1 cellular context compared by ENCODE assay signal in genomic region chr9:38390442-38390841, GRCh38.
TF ChIP-seq lines count a peak whose summit lies in the region.

No MANE protein-coding gene starts in this region.

TF ChIP-seq in K562, 482 proteins besides CTCF, POLR2A, EP300 and RAD21 (continued from another document and continues in another):
- TF ChIP-seq ZBTB49 (CRISPR knock-in tag; IDR thresholded peaks at IDR 0.05; ENCODE audit: borderline replicate concordance) (no peak), TCF3 (CRISPR knock-in tag; IDR thresholded peaks at IDR 0.05) (peak; percentile 80), SRSF1 (IDR thresholded peaks at IDR 0.05; ENCODE audit: low read depth, low read length) (no peak), MTA2 (IDR thresholded peaks at IDR 0.05; ENCODE audit: low read depth) (peak; percentile 68), STAT5B (CRISPR knock-in tag; IDR thresholded peaks at IDR 0.05) (no peak), ZNF449 (CRISPR knock-in tag; IDR thresholded peaks at IDR 0.05) (no peak), ZNF740 (CRISPR knock-in tag; IDR thresholded peaks at IDR 0.05) (no peak), ZNF740 (tag; IDR thresholded peaks at IDR 0.05) (no peak), STAG1 (CRISPR knock-in tag; IDR thresholded peaks at IDR 0.05; ENCODE audit: borderline replicate concordance) (no peak), ZSCAN32 (CRISPR knock-in tag; IDR thresholded peaks at IDR 0.05) (0 out of 2 replicates have a peak, but pooled peaks have one; percentile 37), ZNF12 (CRISPR knock-in tag; IDR thresholded peaks at IDR 0.05) (no peak), GMEB1 (CRISPR knock-in tag; IDR thresholded peaks at IDR 0.05) (0 out of 2 replicates have a peak, but pooled peaks have one; percentile 16), EZH2 (IDR thresholded peaks at IDR 0.05; ENCODE audit: borderline replicate concordance, low read depth, low read length) (no peak), ZC3H4 (CRISPR knock-in tag; IDR thresholded peaks at IDR 0.05; ENCODE audit: borderline replicate concordance) (no peak), EP400 (IDR thresholded peaks at IDR 0.05) (0 out of 2 replicates have a peak, but pooled peaks have one; percentile 12), ATF4 (CRISPR knock-in tag; IDR thresholded peaks at IDR 0.05) (no peak), SIX5 (IDR thresholded peaks at IDR 0.05; ENCODE audit: borderline replicate concordance in 1 of 2, insufficient read depth in 1 of 2, low read depth in 1 of 2, low read length in 2 of 2) (no peak), NR3C1 (CRISPR knock-in tag; IDR thresholded peaks at IDR 0.05) (no peak), HNRNPLL (IDR thresholded peaks at IDR 0.05; ENCODE audit: low read depth, low read length, poor library complexity, severe bottlenecking) (no peak), ZFP91 (CRISPR knock-in tag; IDR thresholded peaks at IDR 0.05) (no peak), KLF6 (CRISPR knock-in tag; IDR thresholded peaks at IDR 0.05; ENCODE audit: borderline replicate concordance) (no peak), TCF7 (IDR thresholded peaks at IDR 0.05; ENCODE audit: borderline replicate concordance) (no peak), E2F1 (CRISPR knock-in tag; IDR thresholded peaks at IDR 0.05) (0 out of 2 replicates have a peak, but pooled peaks have one; percentile 42), ZNF766 (CRISPR knock-in tag; conservative IDR thresholded peaks at IDR 0.05) (0 out of 2 replicates have a peak, but pooled peaks have one; percentile 29), BDP1 (IDR thresholded peaks at IDR 0.05; ENCODE audit: insufficient read depth, insufficient read length) (no peak), TARDBP (IDR thresholded peaks at IDR 0.05) (no peak), SREBF2 (CRISPR knock-in tag; IDR thresholded peaks at IDR 0.05) (no peak), CBX1 (IDR thresholded peaks at IDR 0.05; ENCODE audit: low read depth) (no peak), SMC3 (conservative IDR thresholded peaks at IDR 0.05; ENCODE audit: insufficient read depth, low read depth, low read length) (no peak), ZFP30 (CRISPR knock-in tag; IDR thresholded peaks at IDR 0.05; ENCODE audit: borderline replicate concordance) (no peak), MCM2 (IDR thresholded peaks at IDR 0.05; ENCODE audit: low read depth) (no peak), FOXA3 (CRISPR knock-in tag; conservative IDR thresholded peaks at IDR 0.05 in 1 of 2, IDR thresholded peaks at IDR 0.05 in 1 of 2) (no peak), VEZF1 (CRISPR knock-in tag; IDR thresholded peaks at IDR 0.05) (peak; percentile 68; the same call in 1 of the 2 replicates), ZNF830 (CRISPR knock-in tag; IDR thresholded peaks at IDR 0.05) (no peak), RBM17 (IDR thresholded peaks at IDR 0.05; ENCODE audit: borderline replicate concordance, low read depth, low read length) (no peak), ZNF398 (CRISPR knock-in tag; IDR thresholded peaks at IDR 0.05) (no peak), ADNP (tag; IDR thresholded peaks at IDR 0.05) (no peak), ZNF57 (CRISPR knock-in tag; IDR thresholded peaks at IDR 0.05) (no peak), NRF1 (conservative IDR thresholded peaks at IDR 0.05 in 1 of 2, IDR thresholded peaks at IDR 0.05 in 1 of 2) (no peak), DMBX1 (CRISPR knock-in tag; IDR thresholded peaks at IDR 0.05; ENCODE audit: borderline replicate concordance) (no peak), KLF1 (tag; IDR thresholded peaks at IDR 0.05) (no peak), GATAD2A (IDR thresholded peaks at IDR 0.05) (no peak), MAFF (IDR thresholded peaks at IDR 0.05; ENCODE audit: low read length) (no peak), CEBPG (CRISPR knock-in tag; IDR thresholded peaks at IDR 0.05) (no peak), CEBPG (tag; conservative IDR thresholded peaks at IDR 0.05 in 1 of 2, IDR thresholded peaks at IDR 0.05 in 1 of 2) (no peak), CREB3L1 (IDR thresholded peaks at IDR 0.05; ENCODE audit: borderline replicate concordance, low read depth) (no peak), TCF15 (CRISPR knock-in tag; IDR thresholded peaks at IDR 0.05) (no peak), GATA2 (CRISPR knock-in tag; IDR thresholded peaks at IDR 0.05) (peak; percentile 26; the same call in 1 of the 2 replicates), PHF20 (IDR thresholded peaks at IDR 0.05; ENCODE audit: partially characterized antibody) (no peak), SUPT5H (IDR thresholded peaks at IDR 0.05) (no peak), HBP1 (CRISPR knock-in tag; IDR thresholded peaks at IDR 0.05) (no peak), CREBBP (IDR thresholded peaks at IDR 0.05; ENCODE audit: low read depth, low read length) (no peak), STAT5A (IDR thresholded peaks at IDR 0.05; ENCODE audit: borderline replicate concordance, low read length) (no peak)
